ENCODE assay signal across 24 cellular contexts in genomic region chr6:104281370-104281769, GRCh38.
DNase-seq lines count a peak whose midpoint lies in the region; ATAC-seq and TF ChIP-seq lines count a peak whose summit lies in the region.
"Had no signal": no experiment of that assay in that cellular context is flagged by ENCODE, and none has a peak within 500 bp of the region (broad histone marks: within the 10 kb centered on the region; RNA-seq: fewer than 3 reads in every experiment).

No MANE protein-coding gene starts in this region.

- peaks cover 6% of the 10 kb centered on the region in 2 experiments; a peak in 2 of 4 replicates for H3K4me1 Mint-ChIP-seq in H9
- H3K4me1 Mint-ChIP-seq: activated CD4-positive, alpha-beta T cell treated with anti-CD3 and anti-CD28 coated beads for 36 hours; B cell had no signal

- no peaks in the 10 kb centered on the region for H3K23me2 ChIP-seq in H9 (ENCODE audit: insufficient read length, low read depth, low read length, poor library complexity, severe bottlenecking)

- peaks cover 0 to 4% (median 3%) of the 10 kb centered on the region in 3 experiments; a peak in 3 of 7 replicates for H3K36me3 Mint-ChIP-seq in H9 (ENCODE audit: insufficient read depth in 1 of 3, low read depth in 3 of 3)

- H2AFZ ChIP-seq in H9 (ENCODE audit: low read length), result no peak overlapping the region
- no peak overlapping the region for H2AFZ ChIP-seq in OCI-LY3 (ENCODE audit: low read depth, low read length)

- no peaks in the 10 kb centered on the region for H3K27me3 ChIP-seq in DOHH2 (ENCODE audit: control insufficient read depth, low read length)
- no peaks in the 10 kb centered on the region for H3K27me3 ChIP-seq in H9 (ENCODE audit: insufficient read depth, low read length)
- no peaks in the 10 kb centered on the region for H3K27me3 ChIP-seq in OCI-LY3 (ENCODE audit: low read depth, low read length)
- H3K27me3 ChIP-seq: colonic mucosa, testis had no signal

- H4K91ac ChIP-seq in H9 (ENCODE audit: insufficient read length, low read depth, low read length), result no peak overlapping the region

- H3K9ac ChIP-seq in H9 (ENCODE audit: extremely low read depth, insufficient read length, low read length) (no peak overlapping the region), OCI-LY3 (ENCODE audit: low read length) (no peak overlapping the region)

- no peak overlapping the region for H3K14ac ChIP-seq in H9 (ENCODE audit: insufficient read depth, low read length)

- H3K4me1 ChIP-seq in DOHH2 (ENCODE audit: control insufficient read depth, low read length), result no peaks in the 10 kb centered on the region
- H3K4me1 ChIP-seq in H9 (ENCODE audit: insufficient read depth, low read length), result no peaks in the 10 kb centered on the region
- H3K4me1 ChIP-seq in OCI-LY3 (ENCODE audit: low read length), result no peaks in the 10 kb centered on the region
- H3K4me1 ChIP-seq: colonic mucosa, HAP-1, testis had no signal

- H2BK120ac ChIP-seq in H9 (ENCODE audit: low read depth, low read length, poor library complexity, severe bottlenecking), result no peak overlapping the region

- no peak overlapping the region for H3K56ac ChIP-seq in H9 (ENCODE audit: insufficient read length, low read depth, low read length)

- peaks cover 8 to 10% of the 10 kb centered on the region in 2 experiments for H3K9me3 Mint-ChIP-seq in H9

- H3K4me2 ChIP-seq in DOHH2 (ENCODE audit: low read length) (no peak overlapping the region), H9 (ENCODE audit: insufficient read depth, insufficient read length, low read length) (no peak overlapping the region), OCI-LY3 (ENCODE audit: low read length) (no peak overlapping the region)

- peaks cover 3% of the 10 kb centered on the region for H3K27me3 Mint-ChIP-seq in H9 (ENCODE audit: low read depth)
- H3K27me3 Mint-ChIP-seq: activated CD4-positive, alpha-beta T cell treated with anti-CD3 and anti-CD28 coated beads for 36 hours; B cell had no signal

- H3K79me2 ChIP-seq in DOHH2 (ENCODE audit: control insufficient read depth, low read length), result no peaks in the 10 kb centered on the region
- no peaks in the 10 kb centered on the region for H3K79me2 ChIP-seq in H9 (ENCODE audit: insufficient read depth, low read length)
- no peaks in the 10 kb centered on the region for H3K79me2 ChIP-seq in OCI-LY3 (ENCODE audit: low read length)

- no peak overlapping the region for H3K27ac ChIP-seq in DOHH2 (ENCODE audit: low read depth, low read length)
- no peak overlapping the region for H3K27ac ChIP-seq in H9 (ENCODE audit: insufficient read length, low read depth, low read length)
- H3K27ac ChIP-seq in OCI-LY3 (ENCODE audit: low read length), result no peak overlapping the region
- H3K27ac ChIP-seq: colonic mucosa, testis had no signal

- H4K8ac ChIP-seq in H9 (replicated peaks; ENCODE audit: insufficient read length, low read depth, low read length), result no peak overlapping the region

- DNase-seq in H9 (peak; percentile 53), iPS DF 4.7 (ENCODE audit: extremely low read depth, low spot score) (peak; percentile 44), COLO829 (ENCODE audit: low spot score) (no peak), hypothalamus (lab: John Stamatoyannopoulos, UW) (no peak)
- DNase-seq: activated CD4-positive, alpha-beta T cell treated with anti-CD3 and anti-CD28 coated beads for 36 hours; activated CD8-positive, alpha-beta memory T cell treated with anti-CD3 and anti-CD28 coated beads, Interleukin-2, amount 50 U/mL, for 48 hours; activated naive CD4-positive, alpha-beta T cell treated with Interleukin-2 at 50 U/mL for 16 hours; colonic mucosa; DMS153; erythroblast; glutamatergic neuron; NCI-H187 treated with DMSO at 0.1 percent for 48 hours; NCI-H524 treated with DMSO at 0.1 percent for 48 hours; occipital lobe; stimulated activated CD4-positive, alpha-beta T cell treated with anti-CD3 and anti-CD28 coated beads, Interleukin-4, amount 100 ng/mL, for 24 hours; testis had no signal

- WGBS in H9 (ENCODE audit: extremely low coverage, insufficient read length, low lambda C conversion rate), result no CpG with 5 or more reads among the region's 3 CpGs

- no peaks in the 10 kb centered on the region for H3K79me1 ChIP-seq in H9 (ENCODE audit: insufficient read depth, low read depth, low read length, poor library complexity, severe bottlenecking)

- no peak overlapping the region for H3T11ph ChIP-seq in H9 (ENCODE audit: low read length)

- H2BK12ac ChIP-seq in H9 (ENCODE audit: insufficient read length, low read depth, low read length), result no peak overlapping the region

- H2AK5ac ChIP-seq in H9 (ENCODE audit: insufficient read length, low read length), result no peak overlapping the region

- TF ChIP-seq CTCF in DOHH2 (IDR thresholded peaks at IDR 0.05; ENCODE audit: low read depth, low read length, poor library complexity, severe bottlenecking), result peak; percentile 36
- peak; percentile 59; the same call in 2 of the 3 replicates for TF ChIP-seq CTCF in H9 (conservative IDR thresholded peaks at IDR 0.05)
- peak; percentile 20; the same call in 1 of the 2 replicates for TF ChIP-seq CTCF in OCI-LY3 (IDR thresholded peaks at IDR 0.05; ENCODE audit: low read depth, low read length)

- no peak overlapping the region for H3K18ac ChIP-seq in H9 (ENCODE audit: insufficient read length, low read depth, low read length)

- no peak overlapping the region for H3K23ac ChIP-seq in H9 (ENCODE audit: insufficient read length, low read depth, low read length)

- no peak overlapping the region for H2BK20ac ChIP-seq in H9 (ENCODE audit: low read depth, low read length, poor library complexity, severe bottlenecking)

- no peak overlapping the region for H3K4me3 Mint-ChIP-seq in H9
- H3K4me3 Mint-ChIP-seq: activated CD4-positive, alpha-beta T cell treated with anti-CD3 and anti-CD28 coated beads for 36 hours; B cell had no signal

- H3K9me2 ChIP-seq in DOHH2 (replicated peaks; ENCODE audit: control insufficient read depth, low read length), result no peaks in the 10 kb centered on the region

- H4K20me1 ChIP-seq in DOHH2 (ENCODE audit: control insufficient read depth, insufficient read depth, low read depth, low read length), result no peaks in the 10 kb centered on the region
- H4K20me1 ChIP-seq in H9 (ENCODE audit: control insufficient read depth, insufficient read depth, insufficient read length), result no peaks in the 10 kb centered on the region
- no peaks in the 10 kb centered on the region for H4K20me1 ChIP-seq in OCI-LY3 (ENCODE audit: insufficient read depth, low read length)

- H3K9me3 ChIP-seq in DOHH2 (ENCODE audit: control insufficient read depth, insufficient read depth, low read length) (no peaks in the 10 kb centered on the region; the same call in 1 of the 2 replicates), H9 (ENCODE audit: control insufficient read depth, low read depth, low read length) (no peaks in the 10 kb centered on the region), OCI-LY3 (ENCODE audit: insufficient read depth, low read length) (no peaks in the 10 kb centered on the region)
- H3K9me3 ChIP-seq: colonic mucosa, HAP-1, mucosa of descending colon, testis had no signal

- no peak for ATAC-seq in HG02938 (IDR thresholded peaks at IDR 0.05; ENCODE audit: unreplicated experiment)
- ATAC-seq in HG02973 (IDR thresholded peaks at IDR 0.05; ENCODE audit: unreplicated experiment), result no peak
- ATAC-seq: activated CD4-positive, alpha-beta T cell treated with anti-CD3 and anti-CD28 coated beads for 36 hours; K562; mucosa of descending colon had no signal

- H3K27ac Mint-ChIP-seq in H9, result no peak overlapping the region
- H3K27ac Mint-ChIP-seq: activated CD4-positive, alpha-beta T cell treated with anti-CD3 and anti-CD28 coated beads for 36 hours; B cell had no signal

- no peaks in the 10 kb centered on the region for H3F3A ChIP-seq in DOHH2 (ENCODE audit: control insufficient read depth, insufficient read depth)

- H3K4me3 ChIP-seq in DOHH2 (ENCODE audit: low read length) (no peak overlapping the region), OCI-LY3 (ENCODE audit: low read length) (no peak overlapping the region)
- H3K4me3 ChIP-seq: colonic mucosa, HAP-1, K562, mucosa of descending colon, testis had no signal

- no peak overlapping the region for H2BK15ac ChIP-seq in H9 (ENCODE audit: low read depth, low read length)

- no peak overlapping the region for H4K5ac ChIP-seq in H9 (ENCODE audit: insufficient read length, low read depth, low read length)

- H3K4ac ChIP-seq in H9 (ENCODE audit: low read depth, low read length), result no peak overlapping the region

- no peak overlapping the region for H2BK5ac ChIP-seq in H9 (ENCODE audit: insufficient read length, low read length)

- no peaks in the 10 kb centered on the region for H3K36me3 ChIP-seq in DOHH2 (ENCODE audit: control insufficient read depth, low read length)
- H3K36me3 ChIP-seq in OCI-LY3 (replicated peaks; ENCODE audit: low read depth, low read length), result no peaks in the 10 kb centered on the region
- H3K36me3 ChIP-seq: colonic mucosa, HAP-1 had no signal

Comparison
In these comparisons a context has a peak if more than half of its experiments do, and no peak if none do; other contexts are left out.
1. DNase-seq: peak in H9 (single experiment) and iPS DF 4.7 (single experiment); none in COLO829 (single experiment) and hypothalamus (0 of 51).
2. Peak in every context shown above with its lines, with median percentiles within 50 percentile points of each other: CTCF ChIP-seq.